Comparison of ENCODE assay signal across 8 cellular contexts in genomic region chr13:46554971-46555370, GRCh38. TPM values are rescaled to one million over a fixed set of nuclear protein-coding genes. Genes with fewer than 3 reads are reported as not detected.
A peak's percentile ranks its signal among the peaks of the same experiment; 100 is the strongest.
DNase-seq lines count a peak whose midpoint lies in the region; ATAC-seq and TF ChIP-seq lines count a peak whose summit lies in the region.

No MANE protein-coding gene starts in this region.

- no peak for TF ChIP-seq POLR2A in gastrocnemius medialis (IDR thresholded peaks at IDR 0.05)

- H3K4me3 ChIP-seq in GM12875 (ENCODE audit: low read depth, low read length) (peak overlapping the region; percentile 100), SK-N-MC (peak overlapping the region; percentile 79), gastrocnemius medialis (peak overlapping the region; percentile 60 to 98 (median 88))

- peaks cover 14 to 23% of the 10 kb centered on the region in 2 donors for H3K4me1 ChIP-seq in gastrocnemius medialis

- no peak for DNase-seq in SK-N-MC (ENCODE audit: low read depth, low spot score)
- DNase-seq in fibroblast of peridontal ligament (ENCODE audit: extremely low read depth), result peak; percentile 40
- DNase-seq in gastrocnemius medialis, result no peak
- DNase-seq in HuH-7 (ENCODE audit: low spot score), result no peak

- H3K9ac ChIP-seq in SK-N-MC (ENCODE audit: insufficient read length), result peak overlapping the region; percentile 71

- in situ Hi-C loops in gastrocnemius medialis (cut with MboI; ENCODE audit: low sequenced_read_pairs in 4 of 4), result loop anchor here in 3 of 4 donors (5.0 to 10.0 kb wide), 2 partner anchors 160 to 167 kb away; no protein-coding TSS in a partner anchor

- H3K9me3 ChIP-seq in SK-N-MC (ENCODE audit: low read depth, low read length) (no peaks in the 10 kb centered on the region), gastrocnemius medialis (no peaks in the 10 kb centered on the region)

- H3K36me3 ChIP-seq in SK-N-MC (ENCODE audit: insufficient read depth, low read length), result no peaks in the 10 kb centered on the region
- no peaks in the 10 kb centered on the region for H3K36me3 ChIP-seq in gastrocnemius medialis

- intact Hi-C loops in gastrocnemius medialis (cut with DNase I; ENCODE audit: low total_unique reads), result loop anchor here (5.0 kb wide), 2 partner anchors 122 to 242 kb away; partner anchors contain the start of gene ESD

- no peak for ATAC-seq in gastrocnemius medialis
- ATAC-seq in HG03025 (IDR thresholded peaks at IDR 0.05; ENCODE audit: low FRiP score, unreplicated experiment), result no peak
- ATAC-seq in HG03139 (IDR thresholded peaks at IDR 0.05; ENCODE audit: unreplicated experiment), result no peak
- no peak for ATAC-seq in GM18873 (IDR thresholded peaks at IDR 0.05; ENCODE audit: low FRiP score, unreplicated experiment)

- H3K27ac ChIP-seq in SK-N-MC (peak overlapping the region; percentile 52), gastrocnemius medialis (peak overlapping the region; percentile 72 to 87 (median 83))

- TF ChIP-seq CTCF in GM12875 (IDR thresholded peaks at IDR 0.05; ENCODE audit: borderline replicate concordance, insufficient read depth, low read depth, low read length) (no peak), gastrocnemius medialis (IDR thresholded peaks at IDR 0.05 in 4 of 5, conservative IDR thresholded peaks at IDR 0.05 in 1 of 5) (peak in 1 of 5 experiments; percentile 2)

- H3K27me3 ChIP-seq in gastrocnemius medialis, result no peaks in the 10 kb centered on the region

RNA-seq across cellular contexts. Expression of gene LRCH1, which starts 2.0 kb away (rescaled TPM):
- total RNA-seq in gastrocnemius medialis, result 1 to 10 TPM; 3.4 to 5.0 (median 3.9) TPM
